ENCODE assay signal across 21 cellular contexts in genomic region chr11:3952715-3953114, GRCh38.
DNase-seq lines count a peak whose midpoint lies in the region; ATAC-seq and TF ChIP-seq lines count a peak whose summit lies in the region.
"Had no signal": no experiment of that assay in that cellular context is flagged by ENCODE, and none has a peak within 500 bp of the region (broad histone marks: within the 10 kb centered on the region; RNA-seq: fewer than 3 reads in every experiment).

No MANE protein-coding gene starts in this region.

- no peak for TF ChIP-seq EP300 in Ishikawa (IDR thresholded peaks at IDR 0.05; ENCODE audit: borderline replicate concordance)

- peak overlapping the region; percentile 63 for H3K27ac Mint-ChIP-seq in activated CD4-positive, alpha-beta T cell treated with anti-CD3 and anti-CD28 coated beads, Interleukin-2, amount 10 ng/mL, durations not matched to agents 7 days and 5 days
- peak overlapping the region; percentile 93 to 96 for H3K27ac Mint-ChIP-seq in activated naive CD4-positive, alpha-beta T cell treated with anti-CD3 and anti-CD28 coated beads, Interleukin-2, amount 50 U/mL, for 72 hours
- H3K27ac Mint-ChIP-seq in naive thymus-derived CD8-positive, alpha-beta T cell, result peak overlapping the region; percentile 77 to 98 (median 94)
- H3K27ac Mint-ChIP-seq: brain had no signal

- TF ChIP-seq RAD21 in Ishikawa (IDR thresholded peaks at IDR 0.05; ENCODE audit: low read depth), result no peak

- no peaks in the 10 kb centered on the region for H3K27me3 Mint-ChIP-seq in activated CD4-positive, alpha-beta T cell treated with anti-CD3 and anti-CD28 coated beads, Interleukin-2, amount 10 ng/mL, durations not matched to agents 7 days and 5 days
- H3K27me3 Mint-ChIP-seq in naive thymus-derived CD8-positive, alpha-beta T cell, result no peaks in the 10 kb centered on the region
- H3K27me3 Mint-ChIP-seq: brain had no signal

- CTCF ChIA-PET in activated CD4-positive, alpha-beta T cell treated with anti-CD3 and anti-CD28 coated beads, Interleukin-2, amount 10 ng/mL, durations not matched to agents 7 days and 5 days (lab: Charles Lee), result interaction anchor here (3.7 kb wide), 1 partner anchor 98 kb away, joined by 14 read pairs; the partner anchor contains the start of gene STIM1

- no peak for ATAC-seq in activated naive CD4-positive, alpha-beta T cell treated with anti-CD3 and anti-CD28 coated beads, Interleukin-2, amount 50 U/mL, for 72 hours
- ATAC-seq in naive thymus-derived CD8-positive, alpha-beta T cell, result no peak
- ATAC-seq: mucosa of descending colon had no signal

- peaks cover 60% of the 10 kb centered on the region for H3K36me3 Mint-ChIP-seq in activated CD4-positive, alpha-beta T cell treated with anti-CD3 and anti-CD28 coated beads, Interleukin-2, amount 10 ng/mL, durations not matched to agents 7 days and 5 days (ENCODE audit: low read depth)
- H3K36me3 Mint-ChIP-seq in activated naive CD4-positive, alpha-beta T cell treated with anti-CD3 and anti-CD28 coated beads, Interleukin-2, amount 50 U/mL, for 72 hours, result peaks cover 0 to 28% of the 10 kb centered on the region in 2 donors
- peaks cover 0 to 13% (median 0%) of the 10 kb centered on the region in 3 donors for H3K36me3 Mint-ChIP-seq in naive thymus-derived CD8-positive, alpha-beta T cell
- H3K36me3 Mint-ChIP-seq: brain had no signal

- DNase-seq in activated CD4-positive, alpha-beta T cell treated with anti-CD3 and anti-CD28 coated beads, Interleukin-2, amount 10 ng/mL, durations not matched to agents 7 days and 5 days, result no peak
- DNase-seq in activated CD4-positive, alpha-beta T cell treated with anti-CD3 and anti-CD28 coated beads for 1 hour, result no peak
- DNase-seq in activated naive CD4-positive, alpha-beta T cell treated with anti-CD3 and anti-CD28 coated beads, Interleukin-2, amount 50 U/mL, for 72 hours (ENCODE audit: low spot score in 2 of 2), result no peak
- peak in 1 of 10 donors; percentile 18 for DNase-seq in naive thymus-derived CD8-positive, alpha-beta T cell
- DNase-seq in D341Med (ENCODE audit: low spot score) (no peak), COLO829 (ENCODE audit: low spot score) (no peak), HT-29 (ENCODE audit: low spot score) (no peak)
- DNase-seq: activated CD4-positive, alpha-beta T cell treated with anti-CD3 and anti-CD28 coated beads, Interleukin-2, amount 50 U/mL, for 4 hours; activated effector memory CD4-positive, alpha-beta T cell treated with Interleukin-2 at 50 U/mL for 16 hours; cortex of kidney; left cardiac atrium; mucosa of descending colon; NCI-H1048; NCI-H2081 treated with DMSO at 0.1 percent for 48 hours; NCI-H524 treated with DMSO at 0.1 percent for 48 hours; occipital lobe; stimulated activated CD4-positive, alpha-beta T cell treated with anti-CD3 and anti-CD28 coated beads, Interleukin-2, amount 100 ng/mL, for 48 hours; substantia nigra; uterus had no signal

- H3K9me3 Mint-ChIP-seq in activated CD4-positive, alpha-beta T cell treated with anti-CD3 and anti-CD28 coated beads, Interleukin-2, amount 10 ng/mL, durations not matched to agents 7 days and 5 days, result peaks cover 2% of the 10 kb centered on the region
- H3K9me3 Mint-ChIP-seq in activated naive CD4-positive, alpha-beta T cell treated with anti-CD3 and anti-CD28 coated beads, Interleukin-2, amount 50 U/mL, for 72 hours, result peaks cover 0 to 3% of the 10 kb centered on the region in 2 donors
- peaks cover 0 to 3% (median 0%) of the 10 kb centered on the region in 9 donors for H3K9me3 Mint-ChIP-seq in naive thymus-derived CD8-positive, alpha-beta T cell
- H3K9me3 Mint-ChIP-seq: brain had no signal

- peaks cover 86% of the 10 kb centered on the region for H3K4me1 Mint-ChIP-seq in activated CD4-positive, alpha-beta T cell treated with anti-CD3 and anti-CD28 coated beads, Interleukin-2, amount 10 ng/mL, durations not matched to agents 7 days and 5 days
- H3K4me1 Mint-ChIP-seq in naive thymus-derived CD8-positive, alpha-beta T cell, result peaks cover 57 to 93% (median 91%) of the 10 kb centered on the region in 4 donors

- POLR2A ChIA-PET in activated CD4-positive, alpha-beta T cell treated with anti-CD3 and anti-CD28 coated beads, Interleukin-2, amount 10 ng/mL, durations not matched to agents 7 days and 5 days (lab: Charles Lee), result no interaction called here
- POLR2A ChIA-PET in naive thymus-derived CD8-positive, alpha-beta T cell (lab: Charles Lee), result interaction anchor here (0.9 to 2.9 kb wide), 4 partner anchors 8 to 98 kb away, joined by 3 to 11 read pairs (median 5); partner anchors contain the start of gene STIM1

- no peak overlapping the region for H3K4me3 Mint-ChIP-seq in activated CD4-positive, alpha-beta T cell treated with anti-CD3 and anti-CD28 coated beads, Interleukin-2, amount 10 ng/mL, durations not matched to agents 7 days and 5 days
- peak overlapping the region in 9 of 10 donors; percentile 30 to 73 (median 44) for H3K4me3 Mint-ChIP-seq in naive thymus-derived CD8-positive, alpha-beta T cell
- H3K4me3 Mint-ChIP-seq: brain had no signal

TF ChIP-seq in Ishikawa, 13 proteins besides CTCF, POLR2A, EP300 and RAD21:
- no peak for TF ChIP-seq EGR1 (IDR thresholded peaks at IDR 0.05)
- peak; percentile 68 for TF ChIP-seq REST (IDR thresholded peaks at IDR 0.05; ENCODE audit: low read depth)
